15 cellular contexts compared by ENCODE assay signal in genomic region chr10:44972874-44973306, GRCh38. TPM values are rescaled to one million over a fixed set of nuclear protein-coding genes. Genes with fewer than 3 reads are reported as not detected.
DNase-seq lines count a peak whose midpoint lies in the region; ATAC-seq and TF ChIP-seq lines count a peak whose summit lies in the region.
"Had no signal": no experiment of that assay in that cellular context is flagged by ENCODE, and none has a peak within 500 bp of the region (broad histone marks: within the 10 kb centered on the region; RNA-seq: fewer than 3 reads in every experiment).

No MANE protein-coding gene starts in this region.

- H3K36me3 ChIP-seq in H7 (replicated peaks; ENCODE audit: control insufficient read depth, insufficient read depth, low read length) (peaks cover 2% of the 10 kb centered on the region), ascending aorta (peaks cover 16 to 49% of the 10 kb centered on the region in 2 donors), prostate gland (no peaks in the 10 kb centered on the region), mammary epithelial cell (ENCODE audit: insufficient read depth, low read length) (peaks cover 5% of the 10 kb centered on the region)

- TF ChIP-seq CTCF in ascending aorta (IDR thresholded peaks at IDR 0.05) = no peak
- TF ChIP-seq CTCF in prostate gland (IDR thresholded peaks at IDR 0.05) = no peak
- no peak for TF ChIP-seq CTCF in nephron progenitor cell (IDR thresholded peaks at IDR 0.05)
- TF ChIP-seq CTCF in mammary epithelial cell (conservative IDR thresholded peaks at IDR 0.05 in 1 of 2, IDR thresholded peaks at IDR 0.05 in 1 of 2; ENCODE audit: extremely low read depth in 1 of 2, insufficient read depth in 1 of 2, low read depth in 1 of 2, low read length in 2 of 2) = no peak

- H3K27ac ChIP-seq in ascending aorta (peak overlapping the region; percentile 21 to 39), right cardiac atrium (ENCODE audit: low read length) (peak overlapping the region; percentile 8), prostate gland (no peak overlapping the region), mammary epithelial cell (ENCODE audit: insufficient read depth, low read depth, low read length) (no peak overlapping the region)
- H3K27ac ChIP-seq: C4-2B had no signal

- no peak overlapping the region for H3K4me2 ChIP-seq in mammary epithelial cell (ENCODE audit: insufficient read depth, low read depth, low read length)

- H3K9ac ChIP-seq in mammary epithelial cell (ENCODE audit: insufficient read depth, low read length) = no peak overlapping the region

- H3K27me3 ChIP-seq in H7 (ENCODE audit: control insufficient read depth, insufficient read depth, low read length) (no peaks in the 10 kb centered on the region), ascending aorta (no peaks in the 10 kb centered on the region), right cardiac atrium (ENCODE audit: control insufficient read depth, insufficient read depth) (no peaks in the 10 kb centered on the region), prostate gland (replicated peaks; ENCODE audit: insufficient read depth) (no peaks in the 10 kb centered on the region), mammary epithelial cell (ENCODE audit: insufficient read depth, low read length) (no peaks in the 10 kb centered on the region)
- H3K27me3 ChIP-seq: cardiac muscle cell had no signal

- intact Hi-C loops in ascending aorta (cut with DNase I) (loop anchor here (5.0 to 10.0 kb wide), 3 partner anchors 668 to 1298 kb away; no protein-coding TSS in a partner anchor), right cardiac atrium (cut with DNase I) (loop anchor here in 1 of 4 donors (10.0 kb wide), 1 partner anchor 98 kb away; no protein-coding TSS in a partner anchor), prostate gland (cut with DNase I) (loop anchor here (10.0 kb wide), 1 partner anchor 1298 kb away; no protein-coding TSS in a partner anchor), mammary epithelial cell (cut with micrococcal nuclease) (no loop called here)

- peak overlapping the region; percentile 82 for H3K27ac Mint-ChIP-seq in stimulated activated memory B cell treated with anti-CD40 and anti-IgM and Interleukin-4, amounts not matched to agents 10 μg/mL and 1 μg/mL and 100 μg/mL, for 72 hours
- H3K27ac Mint-ChIP-seq in nephron progenitor cell = no peak overlapping the region
- H3K27ac Mint-ChIP-seq: activated CD4-positive, alpha-beta T cell treated with anti-CD3 and anti-CD28 coated beads for 36 hours; activated naive CD4-positive, alpha-beta T cell treated with anti-CD3 and anti-CD28 coated beads, Interleukin-2, amount 50 U/mL, for 24 hours; progenitor cell of endocrine pancreas had no signal

- CTCF ChIA-PET in mammary epithelial cell (lab: Charles Lee; ENCODE audit: low non-redundant PET) = no interaction called here

- H3K79me2 ChIP-seq in mammary epithelial cell (ENCODE audit: insufficient read depth, low read length) = peaks cover 22% of the 10 kb centered on the region

- TF ChIP-seq POLR2A in prostate gland (IDR thresholded peaks at IDR 0.05) = no peak

- H3K27me3 Mint-ChIP-seq in stimulated activated memory B cell treated with anti-CD40 and anti-IgM and Interleukin-4, amounts not matched to agents 10 μg/mL and 1 μg/mL and 100 μg/mL, for 72 hours = peaks cover 9% of the 10 kb centered on the region
- peaks cover 4% of the 10 kb centered on the region for H3K27me3 Mint-ChIP-seq in nephron progenitor cell (ENCODE audit: low read depth, poor library complexity)
- H3K27me3 Mint-ChIP-seq: activated CD4-positive, alpha-beta T cell treated with anti-CD3 and anti-CD28 coated beads for 36 hours; activated naive CD4-positive, alpha-beta T cell treated with anti-CD3 and anti-CD28 coated beads, Interleukin-2, amount 50 U/mL, for 24 hours; progenitor cell of endocrine pancreas had no signal

- H3K4me1 Mint-ChIP-seq in stimulated activated memory B cell treated with anti-CD40 and anti-IgM and Interleukin-4, amounts not matched to agents 10 μg/mL and 1 μg/mL and 100 μg/mL, for 72 hours = peaks cover 32% of the 10 kb centered on the region
- peaks cover 41% of the 10 kb centered on the region for H3K4me1 Mint-ChIP-seq in nephron progenitor cell

- dilution Hi-C loops in mammary epithelial cell (cut with HindIII; ENCODE audit: low sequenced_read_pairs) = no loop called here

- in situ Hi-C loops in mammary epithelial cell (cut with MboI; ENCODE audit: low sequenced_read_pairs in 2 of 2) = no loop called here

- H3K9me3 ChIP-seq in ascending aorta (no peaks in the 10 kb centered on the region), right cardiac atrium (ENCODE audit: control insufficient read depth, low read length) (no peaks in the 10 kb centered on the region), prostate gland (no peaks in the 10 kb centered on the region), mammary epithelial cell (replicated peaks; ENCODE audit: insufficient read depth, low read length) (no peaks in the 10 kb centered on the region)

- H3K4me3 ChIP-seq in H7 (ENCODE audit: insufficient read depth, low read depth, low read length) (no peak overlapping the region), ascending aorta (no peak overlapping the region), right cardiac atrium (ENCODE audit: low read length) (no peak overlapping the region), prostate gland (no peak overlapping the region), mammary epithelial cell (replicated peaks in 1 of 3; ENCODE audit: insufficient read depth in 1 of 3, low read depth in 2 of 3, low read length in 3 of 3) (no peak overlapping the region)
- H3K4me3 ChIP-seq: cardiac muscle cell had no signal

- no TSS peak for BruUV-seq in mammary epithelial cell (replicated peaks; lab: Mats Ljungman, UMichigan)

- no peak for ATAC-seq in right cardiac atrium
- ATAC-seq in stimulated activated memory B cell treated with anti-CD40 and anti-IgM and Interleukin-4, amounts not matched to agents 10 μg/mL and 1 μg/mL and 100 μg/mL, for 72 hours = no peak
- ATAC-seq: activated CD4-positive, alpha-beta T cell treated with anti-CD3 and anti-CD28 coated beads for 36 hours had no signal

- no peaks in the 10 kb centered on the region for H3K9me3 Mint-ChIP-seq in stimulated activated memory B cell treated with anti-CD40 and anti-IgM and Interleukin-4, amounts not matched to agents 10 μg/mL and 1 μg/mL and 100 μg/mL, for 72 hours
- H3K9me3 Mint-ChIP-seq in nephron progenitor cell = no peaks in the 10 kb centered on the region
- H3K9me3 Mint-ChIP-seq: activated naive CD4-positive, alpha-beta T cell treated with anti-CD3 and anti-CD28 coated beads, Interleukin-2, amount 50 U/mL, for 24 hours had no signal

- WGBS in right cardiac atrium = 57% methylated on average over 6 of the region's 6 CpGs
- 80% methylated on average over 6 of the region's 6 CpGs for WGBS in prostate gland
- 100% methylated on average over 1 of the region's 6 CpGs for WGBS in mammary epithelial cell (ENCODE audit: low coverage, missing lambda C conversion rate)

- peaks cover 9 to 26% of the 10 kb centered on the region in 2 donors for H3K4me1 ChIP-seq in ascending aorta
- H3K4me1 ChIP-seq in right cardiac atrium (ENCODE audit: control insufficient read depth, insufficient read depth, low read length) = peaks cover 24% of the 10 kb centered on the region
- no peaks in the 10 kb centered on the region for H3K4me1 ChIP-seq in prostate gland (replicated peaks)
- peaks cover 30% of the 10 kb centered on the region for H3K4me1 ChIP-seq in mammary epithelial cell (ENCODE audit: insufficient read depth, low read length)

- peak; percentile 21 for DNase-seq in H7
- no peak for DNase-seq in ascending aorta (ENCODE audit: low spot score in 2 of 2)
- DNase-seq in right cardiac atrium = peak in 2 of 3 donors; percentile 64 to 68
- DNase-seq in prostate gland (ENCODE audit: low spot score) = no peak
- no peak for DNase-seq in nephron progenitor cell
- DNase-seq in mammary epithelial cell = no peak
- DNase-seq in RPMI8226 = no peak
- DNase-seq: activated CD4-positive, alpha-beta T cell treated with anti-CD3 and anti-CD28 coated beads for 36 hours; NK-92 treated with Interleukin-12 subunit alpha and Interleukin-12 subunit beta, amount 100 ng/mL, for 24 hours; SHP77 treated with DMSO at 0.1 percent for 48 hours had no signal

- H3K4me3 Mint-ChIP-seq in stimulated activated memory B cell treated with anti-CD40 and anti-IgM and Interleukin-4, amounts not matched to agents 10 μg/mL and 1 μg/mL and 100 μg/mL, for 72 hours = no peak overlapping the region
- no peak overlapping the region for H3K4me3 Mint-ChIP-seq in nephron progenitor cell
- H3K4me3 Mint-ChIP-seq: activated CD4-positive, alpha-beta T cell treated with anti-CD3 and anti-CD28 coated beads for 36 hours; activated naive CD4-positive, alpha-beta T cell treated with anti-CD3 and anti-CD28 coated beads, Interleukin-2, amount 50 U/mL, for 24 hours had no signal

- H3K36me3 Mint-ChIP-seq in stimulated activated memory B cell treated with anti-CD40 and anti-IgM and Interleukin-4, amounts not matched to agents 10 μg/mL and 1 μg/mL and 100 μg/mL, for 72 hours = no peaks in the 10 kb centered on the region
- peaks cover 34% of the 10 kb centered on the region for H3K36me3 Mint-ChIP-seq in nephron progenitor cell (ENCODE audit: low read depth)
- H3K36me3 Mint-ChIP-seq: activated naive CD4-positive, alpha-beta T cell treated with anti-CD3 and anti-CD28 coated beads, Interleukin-2, amount 50 U/mL, for 24 hours had no signal

- H4K20me1 ChIP-seq in mammary epithelial cell (ENCODE audit: insufficient read depth, low read length) = no peaks in the 10 kb centered on the region

- no peak overlapping the region for H2AFZ ChIP-seq in mammary epithelial cell (ENCODE audit: low read depth, low read length)

RNA-seq across cellular contexts. Expression of gene DEPP1, which starts 5.7 kb away (rescaled TPM):
- total RNA-seq in H7 (2014; rRNA removed; shearing (Covaris generic)) = 0.28 and 1.2 TPM in 2 replicates
- total RNA-seq in ascending aorta = 309 TPM
- 10 to 100 TPM; 18.8 to 43.8 (median 23.8) TPM for total RNA-seq in right cardiac atrium
- polyA plus RNA-seq in right cardiac atrium = 32.5 TPM
- total RNA-seq in prostate gland = 100 to 1,000 TPM in 1 of 2 donors, 10 to 100 TPM in 1; 27.2 to 144 TPM
- total RNA-seq in mammary epithelial cell = 10 to 100 TPM; 25.0 to 45.6 TPM
- polyA plus RNA-seq in mammary epithelial cell = 139 TPM
- polyA minus RNA-seq in mammary epithelial cell = 230 TPM

RNA-seq across cellular contexts. Expression of gene RASSF4, which starts 13.3 kb away (rescaled TPM):
- 9.1 and 13.6 TPM in 2 replicates for total RNA-seq in H7 (2014; rRNA removed; shearing (Covaris generic))
- total RNA-seq in ascending aorta (40.0 TPM), right cardiac atrium (10 to 100 TPM; 57.9 to 92.1 (median 76.3) TPM), prostate gland (10 to 100 TPM in 1 of 2 donors, 1 to 10 TPM in 1; 6.1 to 31.0 TPM), mammary epithelial cell (1 to 10 TPM; 1.4 to 4.0 TPM)
- polyA plus RNA-seq in right cardiac atrium (45.4 TPM), mammary epithelial cell (3.4 TPM)
- 8.9 TPM for polyA minus RNA-seq in mammary epithelial cell

RNA-seq across cellular contexts. Expression of gene ZNF22, which starts 27.8 kb away (rescaled TPM):
- total RNA-seq in H7 (2014; rRNA removed; shearing (Covaris generic)) = 20.2 and 23.1 TPM in 2 replicates
- total RNA-seq in ascending aorta (1.6 TPM), right cardiac atrium (10 to 100 TPM; 15.4 to 20.7 (median 19.2) TPM), prostate gland (10 to 100 TPM; 15.8 to 24.2 TPM), mammary epithelial cell (1 to 10 TPM; 7.2 to 7.7 TPM)
- polyA plus RNA-seq in right cardiac atrium (14.8 TPM), mammary epithelial cell (2.7 TPM)
- polyA minus RNA-seq in mammary epithelial cell = 1.9 TPM

Comparison
In these comparisons a context has a peak if more than half of its experiments do, and no peak if none do; other contexts are left out.
1. DNase-seq: peak in H7 (single experiment) and right cardiac atrium (2 of 3); none in ascending aorta (0 of 2), prostate gland (single experiment), nephron progenitor cell (single experiment), mammary epithelial cell (single experiment) and RPMI8226 (single experiment).
2. H3K27ac ChIP-seq: peak in ascending aorta (2 of 2) and right cardiac atrium (single experiment); none in prostate gland (0 of 2) and mammary epithelial cell (single experiment).